9 cellular contexts compared by ENCODE assay signal in the genomic region with DNA sequence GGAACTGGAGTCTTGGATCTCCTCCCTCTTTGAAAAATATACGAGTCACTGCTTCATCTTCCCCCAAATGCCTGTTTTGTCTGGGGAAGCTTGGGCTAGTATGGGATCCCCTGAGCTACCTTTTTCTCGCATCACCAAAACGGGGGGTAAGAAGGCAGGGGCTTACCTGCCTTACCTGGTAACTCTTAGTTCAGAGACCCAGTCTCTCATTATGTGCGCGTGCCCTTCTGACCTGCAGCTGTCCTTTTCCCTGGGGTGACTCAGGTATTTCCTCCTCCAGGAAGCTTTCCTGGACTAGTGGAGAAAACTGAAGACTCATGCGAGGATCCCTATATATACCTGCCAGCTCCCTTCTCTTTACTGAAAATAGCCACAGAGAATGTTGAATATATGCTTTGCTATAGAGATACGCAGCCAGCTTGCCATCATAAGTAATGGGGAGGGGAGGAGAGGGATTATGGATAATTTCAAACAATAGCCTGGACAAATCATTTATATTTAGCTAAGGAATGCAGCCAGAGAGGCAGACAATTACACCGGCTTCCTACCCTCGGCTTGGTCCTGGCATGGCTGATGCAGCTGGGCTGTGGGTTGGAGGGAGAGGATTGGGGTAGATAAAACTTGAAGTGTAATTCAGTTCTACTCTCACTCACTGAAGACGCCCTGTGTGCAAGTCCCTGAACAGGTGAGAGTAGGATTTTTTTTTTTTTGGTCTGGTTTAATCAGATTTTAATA. TPM values are rescaled to one million over a fixed set of nuclear protein-coding genes. Genes with fewer than 3 reads are reported as not detected.
A peak's percentile ranks its signal among the peaks of the same experiment; 100 is the strongest.
DNase-seq lines count a peak whose midpoint lies in the region; ATAC-seq and TF ChIP-seq lines count a peak whose summit lies in the region.
"Had no signal": no experiment of that assay in that cellular context is flagged by ENCODE, and none has a peak within 500 bp of the region (broad histone marks: within the 10 kb centered on the region; RNA-seq: fewer than 3 reads in every experiment).

No MANE protein-coding gene starts in this region.

- TF ChIP-seq CTCF in liver (IDR thresholded peaks at IDR 0.05; ENCODE audit: low read depth, low read length, missing input control) = no peak
- TF ChIP-seq CTCF in MM.1S (IDR thresholded peaks at IDR 0.05; ENCODE audit: low read length) = no peak

- no peaks in the 10 kb centered on the region for H3K36me3 Mint-ChIP-seq in activated CD4-positive, alpha-beta T cell treated with anti-CD3 and anti-CD28 coated beads for 36 hours (ENCODE audit: low read depth)

- no peaks in the 10 kb centered on the region for H3K9me2 ChIP-seq in MM.1S (replicated peaks; ENCODE audit: insufficient read depth, low read length)

- WGBS in liver = 25% methylated on average over 10 of the region's 10 CpGs
- WGBS in thymus = 58% methylated on average over 10 of the region's 10 CpGs

- POLR2A ChIA-PET in activated CD4-positive, alpha-beta T cell treated with anti-CD3 and anti-CD28 coated beads for 36 hours (lab: Charles Lee) = no interaction called here

- H3K9me3 Mint-ChIP-seq in activated CD4-positive, alpha-beta T cell treated with anti-CD3 and anti-CD28 coated beads for 36 hours (ENCODE audit: low read depth) = no peaks in the 10 kb centered on the region

- ATAC-seq in activated CD4-positive, alpha-beta T cell treated with anti-CD3 and anti-CD28 coated beads for 36 hours = no peak
- ATAC-seq in HG03469 (IDR thresholded peaks at IDR 0.05; ENCODE audit: unreplicated experiment) = no peak

- TF ChIP-seq RAD21 in liver (IDR thresholded peaks at IDR 0.05) = no peak

- no peak overlapping the region for H3K4me2 ChIP-seq in MM.1S (ENCODE audit: low read depth, low read length)

- H3K9ac ChIP-seq in adipocyte (ENCODE audit: low read length) (peak overlapping the region; percentile 84), liver (ENCODE audit: low read depth in 1 of 2, low read length in 2 of 2) (peak overlapping the region; percentile 84 to 86), MM.1S (ENCODE audit: low read length) (no peak overlapping the region)

- no peaks in the 10 kb centered on the region for H4K20me1 ChIP-seq in MM.1S (ENCODE audit: insufficient read depth, low read length)

- CTCF ChIA-PET in activated CD4-positive, alpha-beta T cell treated with anti-CD3 and anti-CD28 coated beads for 36 hours (lab: Charles Lee) = interaction anchor here (0.5 to 1.2 kb wide), 5 partner anchors 13 to 222 kb away, joined by 3 to 7 read pairs (median 3); no protein-coding TSS in a partner anchor

- H3K27ac Mint-ChIP-seq in activated CD4-positive, alpha-beta T cell treated with anti-CD3 and anti-CD28 coated beads for 36 hours = no peak overlapping the region

- H3K27me3 Mint-ChIP-seq in activated CD4-positive, alpha-beta T cell treated with anti-CD3 and anti-CD28 coated beads for 36 hours = peaks cover 2% of the 10 kb centered on the region

- H3K36me3 ChIP-seq in adipocyte (ENCODE audit: control insufficient read depth, insufficient read depth, low read length, severe bottlenecking) (no peaks in the 10 kb centered on the region), liver (ENCODE audit: control insufficient read depth in 4 of 4, insufficient read depth in 3 of 4, low read depth in 1 of 4, low read length in 3 of 4) (no peaks in the 10 kb centered on the region), thymus (ENCODE audit: control insufficient read depth, insufficient read depth) (no peaks in the 10 kb centered on the region), MM.1S (replicated peaks; ENCODE audit: insufficient read depth, low read length) (no peaks in the 10 kb centered on the region)

- no peak for DNase-seq in activated CD4-positive, alpha-beta T cell treated with anti-CD3 and anti-CD28 coated beads for 36 hours
- DNase-seq in activated CD4-positive, alpha-beta T cell treated with anti-CD3 and anti-CD28 coated beads, Interleukin-2, amount 50 U/mL, for 1 hour = no peak
- DNase-seq in adipocyte (ENCODE audit: low read depth) (no peak), MM.1S (no peak)
- no peak for DNase-seq in activated CD4-positive, alpha-beta T cell treated with anti-CD3 and anti-CD28 coated beads for 4 hours

- H3K27me3 ChIP-seq in adipocyte (replicated peaks; ENCODE audit: control insufficient read depth, insufficient read depth, low read length) = no peaks in the 10 kb centered on the region
- H3K27me3 ChIP-seq in liver (ENCODE audit: control insufficient read depth in 4 of 4, insufficient read depth in 4 of 4, low read length in 3 of 4) = no peaks in the 10 kb centered on the region
- H3K27me3 ChIP-seq in thymus (ENCODE audit: control insufficient read depth, insufficient read depth) = peaks cover 22% of the 10 kb centered on the region
- peaks cover 19% of the 10 kb centered on the region for H3K27me3 ChIP-seq in MM.1S (replicated peaks; ENCODE audit: insufficient read depth, low read length)

- H2AFZ ChIP-seq in MM.1S (ENCODE audit: low read length) = no peak overlapping the region

- H3K4me3 ChIP-seq in adipocyte (ENCODE audit: low read length) (peak overlapping the region; percentile 88), liver (ENCODE audit: low read depth in 1 of 3, low read length in 3 of 3) (peak overlapping the region; percentile 78 to 91 (median 90)), thymus (ENCODE audit: low read length) (peak overlapping the region; percentile 70), MM.1S (ENCODE audit: low read length) (no peak overlapping the region)

- no peaks in the 10 kb centered on the region for H3F3A ChIP-seq in MM.1S (ENCODE audit: insufficient read depth, low read length)

- intact Hi-C loops in activated CD4-positive, alpha-beta T cell treated with anti-CD3 and anti-CD28 coated beads for 36 hours (cut with DNase I, micrococcal nuclease) = loop anchor here in 1 of 2 experiments (5.0 kb wide), 1 partner anchor 674 kb away; a partner anchor contains a TSS

- H3K79me2 ChIP-seq in MM.1S (ENCODE audit: low read length) = no peaks in the 10 kb centered on the region

- H3K4me1 Mint-ChIP-seq in activated CD4-positive, alpha-beta T cell treated with anti-CD3 and anti-CD28 coated beads for 36 hours = peaks cover 2% of the 10 kb centered on the region

- peak overlapping the region; percentile 50 for H3K4me3 Mint-ChIP-seq in activated CD4-positive, alpha-beta T cell treated with anti-CD3 and anti-CD28 coated beads for 36 hours

- H3K27ac ChIP-seq in liver (ENCODE audit: low read depth in 1 of 2, low read length in 2 of 2) (peak overlapping the region; percentile 72 to 80), thymus (ENCODE audit: low read depth) (no peak overlapping the region), MM.1S (ENCODE audit: low read length) (no peak overlapping the region)

- H3K4me1 ChIP-seq in adipocyte (ENCODE audit: control insufficient read depth, insufficient read depth, low read length) (peaks cover 19% of the 10 kb centered on the region), liver (ENCODE audit: control insufficient read depth in 4 of 4, insufficient read depth in 4 of 4, low read length in 3 of 4) (peaks cover 7 to 50% (median 35%) of the 10 kb centered on the region in 4 donors), thymus (ENCODE audit: control insufficient read depth, insufficient read depth, low read length) (peaks cover 8% of the 10 kb centered on the region), MM.1S (ENCODE audit: low read length) (no peaks in the 10 kb centered on the region)

- H3K9me3 ChIP-seq in adipocyte (ENCODE audit: control insufficient read depth, low read length) (no peaks in the 10 kb centered on the region), liver (ENCODE audit: control insufficient read depth in 4 of 4, low read length in 3 of 4) (no peaks in the 10 kb centered on the region), thymus (ENCODE audit: control insufficient read depth) (no peaks in the 10 kb centered on the region), MM.1S (replicated peaks; ENCODE audit: insufficient read depth, low read length) (no peaks in the 10 kb centered on the region)

TF ChIP-seq in liver, 16 proteins besides CTCF, POLR2A, EP300 and RAD21 (continues in another document):
- TF ChIP-seq HNF4G (IDR thresholded peaks at IDR 0.05) (peak; percentile 10), FOXA1 (IDR thresholded peaks at IDR 0.05) (no peak), NR2F2 (IDR thresholded peaks at IDR 0.05) (peak; percentile 62), YY1 (IDR thresholded peaks at IDR 0.05) (no peak), TAF1 (conservative IDR thresholded peaks at IDR 0.05) (no peak)
- TF ChIP-seq, protein P1, sequence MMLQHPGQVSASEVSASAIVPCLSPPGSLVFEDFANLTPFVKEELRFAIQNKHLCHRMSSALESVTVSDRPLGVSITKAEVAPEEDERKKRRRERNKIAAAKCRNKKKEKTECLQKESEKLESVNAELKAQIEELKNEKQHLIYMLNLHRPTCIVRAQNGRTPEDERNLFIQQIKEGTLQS (IDR thresholded peaks at IDR 0.05) = no peak
- TF ChIP-seq, protein P2, sequence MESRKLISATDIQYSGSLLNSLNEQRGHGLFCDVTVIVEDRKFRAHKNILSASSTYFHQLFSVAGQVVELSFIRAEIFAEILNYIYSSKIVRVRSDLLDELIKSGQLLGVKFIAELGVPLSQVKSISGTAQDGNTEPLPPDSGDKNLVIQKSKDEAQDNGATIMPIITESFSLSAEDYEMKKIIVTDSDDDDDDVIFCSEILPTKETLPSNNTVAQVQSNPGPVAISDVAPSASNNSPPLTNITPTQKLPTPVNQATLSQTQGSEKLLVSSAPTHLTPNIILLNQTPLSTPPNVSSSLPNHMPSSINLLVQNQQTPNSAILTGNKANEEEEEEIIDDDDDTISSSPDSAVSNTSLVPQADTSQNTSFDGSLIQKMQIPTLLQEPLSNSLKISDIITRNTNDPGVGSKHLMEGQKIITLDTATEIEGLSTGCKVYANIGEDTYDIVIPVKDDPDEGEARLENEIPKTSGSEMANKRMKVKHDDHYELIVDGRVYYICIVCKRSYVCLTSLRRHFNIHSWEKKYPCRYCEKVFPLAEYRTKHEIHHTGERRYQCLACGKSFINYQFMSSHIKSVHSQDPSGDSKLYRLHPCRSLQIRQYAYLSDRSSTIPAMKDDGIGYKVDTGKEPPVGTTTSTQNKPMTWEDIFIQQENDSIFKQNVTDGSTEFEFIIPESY (IDR thresholded peaks at IDR 0.05) = no peak
- TF ChIP-seq, protein P3, sequence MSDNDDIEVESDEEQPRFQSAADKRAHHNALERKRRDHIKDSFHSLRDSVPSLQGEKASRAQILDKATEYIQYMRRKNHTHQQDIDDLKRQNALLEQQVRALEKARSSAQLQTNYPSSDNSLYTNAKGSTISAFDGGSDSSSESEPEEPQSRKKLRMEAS (IDR thresholded peaks at IDR 0.05) = no peak

RNA-seq across cellular contexts. Expression of a gene that starts 1.1 kb away (rescaled TPM):
- total RNA-seq in activated CD4-positive, alpha-beta T cell treated with anti-CD3 and anti-CD28 coated beads for 36 hours = 1 to 10 TPM in 1 of 2 experiments, under 1 TPM in 1; 0.82 to 1.3 TPM
- 10 to 100 TPM; 29.0 to 62.9 TPM for total RNA-seq in liver
- polyA plus RNA-seq in liver (10 to 100 TPM; 17.4 to 39.3 TPM), thymus (10.2 TPM)
- total RNA-seq: T-helper 1 cell treated with Interleukin-12 subunit alpha and Interleukin-12 subunit beta and Interleukin-4 antibody, amounts not matched to agents 30 ng/mL and 1 ng/mL, for 36 hours had no signal

Comparison
In these comparisons a context has a peak if more than half of its experiments do, and no peak if none do; other contexts are left out.
1. H3K27ac ChIP-seq: peak in liver (2 of 2); none in thymus (single experiment) and MM.1S (single experiment).
2. RNA of a gene that starts 1.1 kb away (total RNA-seq): 29.0 to 62.9 TPM in liver; 0.82 to 1.3 TPM in activated CD4-positive, alpha-beta T cell treated with anti-CD3 and anti-CD28 coated beads for 36 hours; every median in the first group is over 10 times any median in the second.